17 cellular contexts compared by ENCODE assay signal in genomic region chr1:64921761-64922160, GRCh38. TPM values are rescaled to one million over a fixed set of nuclear protein-coding genes. Genes with fewer than 3 reads are reported as not detected.
DNase-seq lines count a peak whose midpoint lies in the region; ATAC-seq and TF ChIP-seq lines count a peak whose summit lies in the region.
"Had no signal": no experiment of that assay in that cellular context is flagged by ENCODE, and none has a peak within 500 bp of the region (broad histone marks: within the 10 kb centered on the region; RNA-seq: fewer than 3 reads in every experiment).

No MANE protein-coding gene starts in this region.

- intact Hi-C loops in right lobe of liver (cut with DNase I) = no loop called here

- H3K9me3 ChIP-seq in adipocyte (ENCODE audit: control insufficient read depth, low read length) (no peaks in the 10 kb centered on the region), right lobe of liver (no peaks in the 10 kb centered on the region)
- H3K9me3 ChIP-seq: BLaER1 had no signal

- H3K4me1 ChIP-seq in adipocyte (ENCODE audit: control insufficient read depth, insufficient read depth, low read length) (peaks cover 77% of the 10 kb centered on the region), right lobe of liver (peaks cover 0 to 43% (median 10%) of the 10 kb centered on the region in 4 donors)

- H3K4me3 Mint-ChIP-seq in stimulated activated naive CD8-positive, alpha-beta T cell treated with anti-CD3 and anti-CD28 coated beads, Interleukin-15, Interleukin-2, amounts not matched to agents 100 ng/mL and 50 ng/mL, for 24 hours = peak overlapping the region; percentile 59
- H3K4me3 Mint-ChIP-seq: WTC11 had no signal

- WGBS in right lobe of liver (ENCODE audit: insufficient coverage, low coverage, low lambda C conversion rate, missing lambda C conversion rate) = 6% methylated on average over 2 of the region's 2 CpGs

- H3K36me3 Mint-ChIP-seq in stimulated activated naive CD8-positive, alpha-beta T cell treated with anti-CD3 and anti-CD28 coated beads, Interleukin-15, Interleukin-2, amounts not matched to agents 100 ng/mL and 50 ng/mL, for 24 hours (ENCODE audit: low read depth) = peaks cover 9% of the 10 kb centered on the region
- H3K36me3 Mint-ChIP-seq: WTC11 had no signal

- peaks cover 97% of the 10 kb centered on the region for H3K4me1 Mint-ChIP-seq in stimulated activated naive CD8-positive, alpha-beta T cell treated with anti-CD3 and anti-CD28 coated beads, Interleukin-15, Interleukin-2, amounts not matched to agents 100 ng/mL and 50 ng/mL, for 24 hours (ENCODE audit: low read depth)

- H3K9me3 Mint-ChIP-seq in stimulated activated naive CD8-positive, alpha-beta T cell treated with anti-CD3 and anti-CD28 coated beads, Interleukin-15, Interleukin-2, amounts not matched to agents 100 ng/mL and 50 ng/mL, for 24 hours = no peaks in the 10 kb centered on the region
- H3K9me3 Mint-ChIP-seq: WTC11 had no signal

- peak overlapping the region; percentile 74 for H3K9ac ChIP-seq in adipocyte (ENCODE audit: low read length)
- H3K9ac ChIP-seq: BLaER1 had no signal

- peak overlapping the region; percentile 92 for H3K27ac Mint-ChIP-seq in stimulated activated naive CD8-positive, alpha-beta T cell treated with anti-CD3 and anti-CD28 coated beads, Interleukin-15, Interleukin-2, amounts not matched to agents 100 ng/mL and 50 ng/mL, for 24 hours
- H3K27ac Mint-ChIP-seq: WTC11 had no signal

- H3K4me3 ChIP-seq in adipocyte (ENCODE audit: low read length) (peak overlapping the region; percentile 60), right lobe of liver (no peak overlapping the region)
- H3K4me3 ChIP-seq: BLaER1, dorsolateral prefrontal cortex, smooth muscle cell had no signal

- ATAC-seq in stimulated activated naive CD8-positive, alpha-beta T cell treated with anti-CD3 and anti-CD28 coated beads, Interleukin-15, Interleukin-2, amounts not matched to agents 100 U/mL and 50 U/mL, for 24 hours = no peak
- peak in 3 of 4 donors; percentile 17 to 28 (median 23) for ATAC-seq in right lobe of liver
- no peak for ATAC-seq in HG03280 (IDR thresholded peaks at IDR 0.05; ENCODE audit: unreplicated experiment)
- no peak for ATAC-seq in GM18511 (IDR thresholded peaks at IDR 0.05; ENCODE audit: unreplicated experiment)
- ATAC-seq: WTC11 had no signal

- DNase-seq in stimulated activated naive CD8-positive, alpha-beta T cell treated with anti-CD3 and anti-CD28 coated beads, Interleukin-15, Interleukin-2, amounts not matched to agents 100 U/mL and 50 U/mL, for 24 hours = no peak
- DNase-seq in adipocyte (ENCODE audit: low read depth) = peak; percentile 51
- no peak for DNase-seq in right lobe of liver
- no peak for DNase-seq in NCI-H2107 treated with DMSO at 0.1 percent for 48 hours (lab: John Stamatoyannopoulos, UW; ENCODE audit: unreplicated experiment)
- no peak for DNase-seq in glomerular visceral epithelial cell (ENCODE audit: extremely low spot score)
- DNase-seq: dorsolateral prefrontal cortex, HCEC 1CT, KBM-7, mesendoderm, NCI-H1417 treated with DMSO at 0.1 percent for 48 hours, occipital lobe had no signal

- TF ChIP-seq CTCF in right lobe of liver (IDR thresholded peaks at IDR 0.05) = no peak

- no peaks in the 10 kb centered on the region for H3K27me3 Mint-ChIP-seq in stimulated activated naive CD8-positive, alpha-beta T cell treated with anti-CD3 and anti-CD28 coated beads, Interleukin-15, Interleukin-2, amounts not matched to agents 100 ng/mL and 50 ng/mL, for 24 hours

- peaks cover 3% of the 10 kb centered on the region for H3K36me3 ChIP-seq in adipocyte (ENCODE audit: control insufficient read depth, insufficient read depth, low read length, severe bottlenecking)
- no peaks in the 10 kb centered on the region for H3K36me3 ChIP-seq in right lobe of liver

- H3K27me3 ChIP-seq in adipocyte (replicated peaks; ENCODE audit: control insufficient read depth, insufficient read depth, low read length) = no peaks in the 10 kb centered on the region
- no peaks in the 10 kb centered on the region for H3K27me3 ChIP-seq in right lobe of liver
- H3K27me3 ChIP-seq: BLaER1, dorsolateral prefrontal cortex had no signal

- no peak for TF ChIP-seq POLR2A in right lobe of liver (IDR thresholded peaks at IDR 0.05)

- no peak overlapping the region for H3K27ac ChIP-seq in right lobe of liver
- H3K27ac ChIP-seq: BLaER1, dorsolateral prefrontal cortex had no signal

RNA-seq across cellular contexts. Expression of gene JAK1, which starts 44.6 kb away (rescaled TPM):
- 10 to 100 TPM; 48.0 to 71.6 (median 66.5) TPM for total RNA-seq in right lobe of liver

Comparison
In these comparisons a context has a peak if more than half of its experiments do, and no peak if none do; other contexts are left out.
1. ATAC-seq: peak in right lobe of liver (3 of 4); none in stimulated activated naive CD8-positive, alpha-beta T cell treated with anti-CD3 and anti-CD28 coated beads, Interleukin-15, Interleukin-2, amounts not matched to agents 100 U/mL and 50 U/mL, for 24 hours (single experiment), HG03280 (single experiment) and GM18511 (single experiment).